Comparison of ENCODE assay signal across 1 cellular context in the genomic region with DNA sequence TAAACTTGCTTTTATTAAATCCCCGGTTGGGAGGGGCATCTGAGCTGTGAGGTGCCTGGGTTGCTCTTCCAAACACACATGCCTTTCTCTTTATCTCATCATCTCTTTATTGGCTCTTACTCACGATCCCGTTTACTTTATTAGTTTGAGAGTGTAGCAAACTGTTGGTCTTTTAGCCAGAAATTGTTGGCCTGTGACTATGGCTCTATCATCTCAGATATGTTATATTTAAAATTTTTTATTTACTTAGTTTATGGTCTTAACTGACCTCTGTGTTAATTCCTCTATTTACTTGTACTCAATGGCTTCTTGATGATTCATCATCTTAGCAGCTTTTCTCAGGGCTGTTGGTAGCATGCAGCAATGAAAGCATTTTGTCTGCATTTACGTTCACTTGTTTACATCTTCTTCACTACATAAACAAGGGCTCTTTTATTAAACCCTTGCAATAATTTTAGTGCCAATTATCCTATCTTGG.
TF ChIP-seq lines count a peak whose summit lies in the region.

No MANE protein-coding gene starts in this region.

TF ChIP-seq in GM23338, 12 proteins besides CTCF, POLR2A, EP300 and RAD21 (continued from another document):
- TF ChIP-seq, protein P1, sequence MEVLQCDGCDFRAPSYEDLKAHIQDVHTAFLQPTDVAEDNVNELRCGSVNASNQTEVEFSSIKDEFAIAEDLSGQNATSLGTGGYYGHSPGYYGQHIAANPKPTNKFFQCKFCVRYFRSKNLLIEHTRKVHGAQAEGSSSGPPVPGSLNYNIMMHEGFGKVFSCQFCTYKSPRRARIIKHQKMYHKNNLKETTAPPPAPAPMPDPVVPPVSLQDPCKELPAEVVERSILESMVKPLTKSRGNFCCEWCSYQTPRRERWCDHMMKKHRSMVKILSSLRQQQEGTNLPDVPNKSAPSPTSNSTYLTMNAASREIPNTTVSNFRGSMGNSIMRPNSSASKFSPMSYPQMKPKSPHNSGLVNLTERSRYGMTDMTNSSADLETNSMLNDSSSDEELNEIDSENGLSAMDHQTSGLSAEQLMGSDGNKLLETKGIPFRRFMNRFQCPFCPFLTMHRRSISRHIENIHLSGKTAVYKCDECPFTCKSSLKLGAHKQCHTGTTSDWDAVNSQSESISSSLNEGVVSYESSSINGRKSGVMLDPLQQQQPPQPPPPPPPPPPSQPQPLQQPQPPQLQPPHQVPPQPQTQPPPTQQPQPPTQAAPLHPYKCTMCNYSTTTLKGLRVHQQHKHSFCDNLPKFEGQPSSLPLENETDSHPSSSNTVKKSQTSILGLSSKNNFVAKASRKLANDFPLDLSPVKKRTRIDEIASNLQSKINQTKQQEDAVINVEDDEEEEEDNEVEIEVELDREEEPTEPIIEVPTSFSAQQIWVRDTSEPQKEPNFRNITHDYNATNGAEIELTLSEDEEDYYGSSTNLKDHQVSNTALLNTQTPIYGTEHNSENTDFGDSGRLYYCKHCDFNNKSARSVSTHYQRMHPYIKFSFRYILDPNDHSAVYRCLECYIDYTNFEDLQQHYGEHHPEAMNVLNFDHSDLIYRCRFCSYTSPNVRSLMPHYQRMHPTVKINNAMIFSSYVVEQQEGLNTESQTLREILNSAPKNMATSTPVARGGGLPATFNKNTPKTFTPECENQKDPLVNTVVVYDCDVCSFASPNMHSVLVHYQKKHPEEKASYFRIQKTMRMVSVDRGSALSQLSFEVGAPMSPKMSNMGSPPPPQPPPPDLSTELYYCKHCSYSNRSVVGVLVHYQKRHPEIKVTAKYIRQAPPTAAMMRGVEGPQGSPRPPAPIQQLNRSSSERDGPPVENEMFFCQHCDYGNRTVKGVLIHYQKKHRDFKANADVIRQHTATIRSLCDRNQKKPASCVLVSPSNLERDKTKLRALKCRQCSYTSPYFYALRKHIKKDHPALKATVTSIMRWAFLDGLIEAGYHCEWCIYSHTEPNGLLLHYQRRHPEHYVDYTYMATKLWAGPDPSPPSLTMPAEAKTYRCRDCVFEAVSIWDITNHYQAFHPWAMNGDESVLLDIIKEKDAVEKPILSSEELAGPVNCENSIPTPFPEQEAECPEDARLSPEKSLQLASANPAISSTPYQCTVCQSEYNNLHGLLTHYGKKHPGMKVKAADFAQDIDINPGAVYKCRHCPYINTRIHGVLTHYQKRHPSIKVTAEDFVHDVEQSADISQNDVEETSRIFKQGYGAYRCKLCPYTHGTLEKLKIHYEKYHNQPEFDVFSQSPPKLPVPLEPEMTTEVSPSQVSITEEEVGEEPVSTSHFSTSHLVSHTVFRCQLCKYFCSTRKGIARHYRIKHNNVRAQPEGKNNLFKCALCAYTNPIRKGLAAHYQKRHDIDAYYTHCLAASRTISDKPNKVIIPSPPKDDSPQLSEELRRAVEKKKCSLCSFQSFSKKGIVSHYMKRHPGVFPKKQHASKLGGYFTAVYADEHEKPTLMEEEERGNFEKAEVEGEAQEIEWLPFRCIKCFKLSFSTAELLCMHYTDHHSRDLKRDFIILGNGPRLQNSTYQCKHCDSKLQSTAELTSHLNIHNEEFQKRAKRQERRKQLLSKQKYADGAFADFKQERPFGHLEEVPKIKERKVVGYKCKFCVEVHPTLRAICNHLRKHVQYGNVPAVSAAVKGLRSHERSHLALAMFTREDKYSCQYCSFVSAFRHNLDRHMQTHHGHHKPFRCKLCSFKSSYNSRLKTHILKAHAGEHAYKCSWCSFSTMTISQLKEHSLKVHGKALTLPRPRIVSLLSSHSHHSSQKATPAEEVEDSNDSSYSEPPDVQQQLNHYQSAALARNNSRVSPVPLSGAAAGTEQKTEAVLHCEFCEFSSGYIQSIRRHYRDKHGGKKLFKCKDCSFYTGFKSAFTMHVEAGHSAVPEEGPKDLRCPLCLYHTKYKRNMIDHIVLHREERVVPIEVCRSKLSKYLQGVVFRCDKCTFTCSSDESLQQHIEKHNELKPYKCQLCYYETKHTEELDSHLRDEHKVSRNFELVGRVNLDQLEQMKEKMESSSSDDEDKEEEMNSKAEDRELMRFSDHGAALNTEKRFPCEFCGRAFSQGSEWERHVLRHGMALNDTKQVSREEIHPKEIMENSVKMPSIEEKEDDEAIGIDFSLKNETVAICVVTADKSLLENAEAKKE (CRISPR knock-in tag; IDR thresholded peaks at IDR 0.05): no peak
- TF ChIP-seq EZH2phosphoT487 (IDR thresholded peaks at IDR 0.05; ENCODE audit: unreplicated experiment) (no peak), POLR2AphosphoS5 (IDR thresholded peaks at IDR 0.05; ENCODE audit: low read depth) (no peak), CREB1 (CRISPR knock-in tag; IDR thresholded peaks at IDR 0.05; ENCODE audit: low read depth) (no peak)
